Comparison of ENCODE assay signal across 9 cellular contexts in genomic region chr1:38028105-38028591, GRCh38. TPM values are rescaled to one million over a fixed set of nuclear protein-coding genes. Genes with fewer than 3 reads are reported as not detected.
DNase-seq lines count a peak whose midpoint lies in the region; ATAC-seq and TF ChIP-seq lines count a peak whose summit lies in the region.
"Had no signal": no experiment of that assay in that cellular context is flagged by ENCODE, and none has a peak within 500 bp of the region (broad histone marks: within the 10 kb centered on the region; RNA-seq: fewer than 3 reads in every experiment).

No MANE protein-coding gene starts in this region.

- H2AK5ac ChIP-seq in neuronal stem cell (ENCODE audit: low read depth, low read length), result peak overlapping the region; percentile 36

- no CpG with 5 or more reads among the region's 3 CpGs for WGBS in neuronal stem cell (ENCODE audit: extremely low coverage in 2 of 2, insufficient read length in 2 of 2, insufficient replicate concordance in 1 of 2), 2 donors

- POLR2A ChIA-PET in A673 (lab: Charles Lee; ENCODE audit: low non-redundant PET), result no interaction called here
- POLR2A ChIA-PET in activated CD4-positive, alpha-beta T cell treated with anti-CD3 and anti-CD28 coated beads, Interleukin-2, amount 10 ng/mL, durations not matched to agents 7 days and 5 days (lab: Charles Lee), result no interaction called here

- H3K23ac ChIP-seq in neuronal stem cell (ENCODE audit: low read depth, low read length, poor library complexity), result no peak overlapping the region

- H3K9ac ChIP-seq in neuronal stem cell (ENCODE audit: low read depth, low read length, poor library complexity), result no peak overlapping the region

- H3K4me2 ChIP-seq in neuronal stem cell (ENCODE audit: insufficient read depth, low read length, poor library complexity, severe bottlenecking), result no peak overlapping the region

- no peak overlapping the region for H3K14ac ChIP-seq in neuronal stem cell (ENCODE audit: low read length)

- peaks cover 71% of the 10 kb centered on the region for H3K4me1 ChIP-seq in A673 (ENCODE audit: insufficient read depth, low read length, poor library complexity, severe bottlenecking)
- H3K4me1 ChIP-seq in neuronal stem cell (ENCODE audit: control insufficient read depth in 2 of 2, insufficient read depth in 1 of 2, low read depth in 1 of 2, low read length in 2 of 2), result peaks cover 23 to 38% of the 10 kb centered on the region in 2 donors

- ATAC-seq in GM19023 (IDR thresholded peaks at IDR 0.05; ENCODE audit: unreplicated experiment), result peak; percentile 78
- peak; percentile 69 for ATAC-seq in HG03039 (IDR thresholded peaks at IDR 0.05; ENCODE audit: unreplicated experiment)

- no peak overlapping the region for H2BK5ac ChIP-seq in neuronal stem cell (ENCODE audit: low read length)

- H4K8ac ChIP-seq in neuronal stem cell (ENCODE audit: low read depth, low read length), result no peak overlapping the region

- H3K27me3 Mint-ChIP-seq in activated CD4-positive, alpha-beta T cell treated with anti-CD3 and anti-CD28 coated beads, Interleukin-2, amount 10 ng/mL, durations not matched to agents 7 days and 5 days, result no peaks in the 10 kb centered on the region

- no peak overlapping the region for H3K4me3 Mint-ChIP-seq in activated CD4-positive, alpha-beta T cell treated with anti-CD3 and anti-CD28 coated beads, Interleukin-2, amount 10 ng/mL, durations not matched to agents 7 days and 5 days

- H4K91ac ChIP-seq in neuronal stem cell (ENCODE audit: low read depth, low read length, poor library complexity), result no peak overlapping the region

- H3K27ac ChIP-seq in A673 (ENCODE audit: low read depth, low read length, poor library complexity, severe bottlenecking), result peak overlapping the region; percentile 95
- H3K27ac ChIP-seq in neuronal stem cell (replicated peaks; ENCODE audit: low read length), result no peak overlapping the region

- no peaks in the 10 kb centered on the region for H3K9me3 Mint-ChIP-seq in activated CD4-positive, alpha-beta T cell treated with anti-CD3 and anti-CD28 coated beads, Interleukin-2, amount 10 ng/mL, durations not matched to agents 7 days and 5 days

- no peak overlapping the region for H2BK15ac ChIP-seq in neuronal stem cell (ENCODE audit: low read length)

- peak overlapping the region; percentile 54 for H3K27ac Mint-ChIP-seq in activated CD4-positive, alpha-beta T cell treated with anti-CD3 and anti-CD28 coated beads, Interleukin-2, amount 10 ng/mL, durations not matched to agents 7 days and 5 days

- H3K4me3 ChIP-seq in A673 (ENCODE audit: low read depth, low read length, poor library complexity, severe bottlenecking), result no peak overlapping the region
- H3K4me3 ChIP-seq in neuronal stem cell (ENCODE audit: low read length in 2 of 2), result no peak overlapping the region

- H3K4ac ChIP-seq in neuronal stem cell (ENCODE audit: low read length), result no peak overlapping the region

- H2AFZ ChIP-seq in neuronal stem cell (ENCODE audit: low read length), result no peak overlapping the region

- H3K27me3 ChIP-seq in A673 (replicated peaks; ENCODE audit: insufficient read depth, low read depth, low read length, poor library complexity), result no peaks in the 10 kb centered on the region
- H3K27me3 ChIP-seq in neuronal stem cell (ENCODE audit: control insufficient read depth in 3 of 3, insufficient read depth in 3 of 3, low read depth in 1 of 3, low read length in 3 of 3), result no peaks in the 10 kb centered on the region

- H3K36me3 ChIP-seq in A673 (ENCODE audit: insufficient read depth, low read length, poor library complexity, severe bottlenecking) (peaks cover 27% of the 10 kb centered on the region), neuronal stem cell (replicated peaks in 1 of 2; ENCODE audit: control insufficient read depth in 2 of 2, insufficient read depth in 2 of 2, low read length in 2 of 2) (peaks cover 17 to 37% of the 10 kb centered on the region in 2 donors)

- peaks cover 10% of the 10 kb centered on the region for H3K36me3 Mint-ChIP-seq in activated CD4-positive, alpha-beta T cell treated with anti-CD3 and anti-CD28 coated beads, Interleukin-2, amount 10 ng/mL, durations not matched to agents 7 days and 5 days (ENCODE audit: low read depth)

- no peak for DNase-seq in A673 (ENCODE audit: low spot score)
- DNase-seq in activated CD4-positive, alpha-beta T cell treated with anti-CD3 and anti-CD28 coated beads, Interleukin-2, amount 10 ng/mL, durations not matched to agents 7 days and 5 days, result peak; percentile 30
- no peak for DNase-seq in neuronal stem cell (ENCODE audit: low spot score)
- no peak for DNase-seq in effector CD4-positive, alpha-beta T cell
- DNase-seq in HuH-7.5 (ENCODE audit: low spot score), result no peak
- no peak for DNase-seq in NCI-H187 (lab: John Stamatoyannopoulos, UW)

- peaks cover 47% of the 10 kb centered on the region for H3K4me1 Mint-ChIP-seq in activated CD4-positive, alpha-beta T cell treated with anti-CD3 and anti-CD28 coated beads, Interleukin-2, amount 10 ng/mL, durations not matched to agents 7 days and 5 days

- H2BK12ac ChIP-seq in neuronal stem cell (ENCODE audit: low read length), result no peak overlapping the region

- H3K79me1 ChIP-seq in neuronal stem cell (ENCODE audit: low read depth, low read length), result no peaks in the 10 kb centered on the region

- intact Hi-C loops in A673 (cut with micrococcal nuclease; ENCODE audit: unreplicated experiment), result loop anchor here (5.0 to 10.0 kb wide), 3 partner anchors 267 to 789 kb away; no protein-coding TSS in a partner anchor

- TF ChIP-seq CTCF in A673 (conservative IDR thresholded peaks at IDR 0.05; ENCODE audit: low read depth, low read length), result no peak

- H3K9me3 ChIP-seq in A673 (ENCODE audit: low read depth, low read length, poor library complexity, severe bottlenecking) (no peaks in the 10 kb centered on the region), neuronal stem cell (replicated peaks in 1 of 2; ENCODE audit: control insufficient read depth in 2 of 2, insufficient read depth in 1 of 2, low read depth in 1 of 2, low read length in 2 of 2) (no peaks in the 10 kb centered on the region)

- H3K18ac ChIP-seq in neuronal stem cell (ENCODE audit: low read length), result peak overlapping the region; percentile 42

- CTCF ChIA-PET in A673 (lab: Charles Lee), result interaction anchor here (1.1 to 3.1 kb wide), 2 partner anchors 40 to 44 kb away, joined by 3 to 14 read pairs; no protein-coding TSS in a partner anchor
- CTCF ChIA-PET in activated CD4-positive, alpha-beta T cell treated with anti-CD3 and anti-CD28 coated beads, Interleukin-2, amount 10 ng/mL, durations not matched to agents 7 days and 5 days (lab: Charles Lee), result interaction anchor here (0.5 to 1.5 kb wide), 4 partner anchors 10 to 507 kb away, joined by 3 read pairs; no protein-coding TSS in a partner anchor

- BruUV-seq in A673 (replicated peaks; lab: Mats Ljungman, UMichigan), result no TSS peak

- H2BK120ac ChIP-seq in neuronal stem cell (ENCODE audit: low read depth, low read length), result no peak overlapping the region

RNA-seq across cellular contexts. Expression of gene UTP11, which starts 15.6 kb away (rescaled TPM):
- total RNA-seq in A673 (2021), result 109 and 113 TPM in 2 replicates
- total RNA-seq in activated CD4-positive, alpha-beta T cell treated with anti-CD3 and anti-CD28 coated beads, Interleukin-2, amount 10 ng/mL, durations not matched to agents 7 days and 5 days, result 10 to 100 TPM; 33.0 to 34.8 TPM
- polyA plus RNA-seq in neuronal stem cell (2013, experiment 1 of 2), result 52.4 TPM
- 53.8 TPM for polyA plus RNA-seq in neuronal stem cell (2013, experiment 2 of 2)

RNA-seq across cellular contexts. Expression of gene POU3F1, which starts 18.4 kb away (rescaled TPM):
- total RNA-seq in A673 (2021), result 83.3 and 92.9 TPM in 2 replicates
- not detected for total RNA-seq in activated CD4-positive, alpha-beta T cell treated with anti-CD3 and anti-CD28 coated beads, Interleukin-2, amount 10 ng/mL, durations not matched to agents 7 days and 5 days
- 34.6 TPM for polyA plus RNA-seq in neuronal stem cell (2013, experiment 1 of 2)
- polyA plus RNA-seq in neuronal stem cell (2013, experiment 2 of 2), result 34.4 TPM
- total RNA-seq: pulmonary artery endothelial cell had no signal

RNA-seq across cellular contexts. Expression of gene FHL3, which starts 22.8 kb away (rescaled TPM):
- 89.5 and 106 TPM in 2 replicates for total RNA-seq in A673 (2021)
- total RNA-seq in activated CD4-positive, alpha-beta T cell treated with anti-CD3 and anti-CD28 coated beads, Interleukin-2, amount 10 ng/mL, durations not matched to agents 7 days and 5 days, result 1 to 10 TPM; 9.8 to 9.9 TPM
- 26.5 TPM for polyA plus RNA-seq in neuronal stem cell (2013, experiment 1 of 2)
- polyA plus RNA-seq in neuronal stem cell (2013, experiment 2 of 2), result 25.9 TPM

RNA-seq across cellular contexts. Expression of gene SF3A3, which starts 38.3 kb away (rescaled TPM):
- 184 and 194 TPM in 2 replicates for total RNA-seq in A673 (2021)
- 100 to 1,000 TPM in 1 of 2 experiments, 10 to 100 TPM in 1; 80.9 to 110 TPM for total RNA-seq in activated CD4-positive, alpha-beta T cell treated with anti-CD3 and anti-CD28 coated beads, Interleukin-2, amount 10 ng/mL, durations not matched to agents 7 days and 5 days
- 53.3 TPM for polyA plus RNA-seq in neuronal stem cell (2013, experiment 1 of 2)
- polyA plus RNA-seq in neuronal stem cell (2013, experiment 2 of 2), result 50.9 TPM

Comparison
In these comparisons a context has a peak if more than half of its experiments do, and no peak if none do; other contexts are left out.
1. RNA of gene POU3F1, which starts 18.4 kb away (total RNA-seq): 83.3 to 92.9 TPM in A673; not detected in activated CD4-positive, alpha-beta T cell treated with anti-CD3 and anti-CD28 coated beads, Interleukin-2, amount 10 ng/mL, durations not matched to agents 7 days and 5 days; every median in the first group is over 10 times any median in the second.